8 cellular contexts compared by ENCODE assay signal in the genomic region with DNA sequence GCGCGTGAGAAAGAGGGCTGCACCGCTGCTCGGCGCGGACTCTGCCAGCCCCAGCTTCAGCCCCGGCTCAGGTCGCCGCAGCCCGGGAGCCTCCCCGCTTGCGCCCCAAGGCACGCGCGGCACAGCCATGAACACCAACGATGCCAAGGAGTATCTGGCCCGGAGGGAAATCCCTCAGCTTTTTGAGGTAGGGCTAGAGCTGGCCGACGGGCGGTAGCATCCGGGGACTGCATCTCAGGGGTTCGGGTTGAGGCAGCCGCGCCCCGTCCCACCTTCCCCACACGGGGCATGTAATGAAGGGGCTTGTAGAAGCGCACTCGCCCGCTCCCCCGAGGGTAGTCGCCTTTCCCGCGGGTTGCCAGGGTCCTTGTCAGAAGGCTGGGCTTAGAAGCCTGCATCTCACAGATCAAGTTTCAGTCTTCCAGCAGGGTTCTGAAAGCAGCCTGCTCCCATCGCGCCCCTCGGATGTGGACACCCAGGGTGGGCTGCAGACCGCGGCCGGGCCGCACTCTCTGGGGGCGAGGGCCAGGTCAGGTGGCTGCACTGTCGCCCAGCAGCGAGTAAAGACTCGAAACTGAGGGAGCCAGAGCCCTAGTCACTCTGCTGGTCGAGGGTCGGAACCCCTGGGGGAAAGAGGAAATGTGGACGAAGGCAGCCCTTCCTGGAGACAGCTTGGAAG. TPM values are rescaled to one million over a fixed set of nuclear protein-coding genes. Genes with fewer than 3 reads are reported as not detected.
DNase-seq lines count a peak whose midpoint lies in the region; ATAC-seq and TF ChIP-seq lines count a peak whose summit lies in the region.

No MANE protein-coding gene starts in this region.

- peak overlapping the region; percentile 33 for H3K27ac ChIP-seq in CD8-positive, alpha-beta T cell (ENCODE audit: low read depth, low read length)

- no peaks in the 10 kb centered on the region for H3K36me3 Mint-ChIP-seq in CD8-positive, alpha-beta T cell

- H3K4me1 Mint-ChIP-seq in CD8-positive, alpha-beta T cell (ENCODE audit: low read depth), result peaks cover 41% of the 10 kb centered on the region

- intact Hi-C loops in CD8-positive, alpha-beta T cell (cut with DNase I, micrococcal nuclease), result loop anchor here in 1 of 2 experiments (1.0 to 5.0 kb wide), 5 partner anchors 35 to 250 kb away; partner anchors contain the start of gene PIGK
- intact Hi-C loops in Right ventricle myocardium superior (cut with DNase I) (no loop called here), posterior vena cava (cut with DNase I) (no loop called here)

- H3K4me3 ChIP-seq in CD8-positive, alpha-beta T cell (ENCODE audit: low read depth, low read length), result peak overlapping the region; percentile 75

- CTCF ChIA-PET in CD8-positive, alpha-beta T cell (lab: Charles Lee), result interaction anchor here (2.2 to 2.6 kb wide), 2 partner anchors 63 to 251 kb away, joined by 8 to 9 read pairs; partner anchors contain the start of gene PIGK

- TF ChIP-seq CTCF in CD8-positive, alpha-beta T cell (IDR thresholded peaks at IDR 0.05), result no peak

- no peak overlapping the region for H3K27ac Mint-ChIP-seq in CD8-positive, alpha-beta T cell

- H3K9me3 Mint-ChIP-seq in CD8-positive, alpha-beta T cell, result no peaks in the 10 kb centered on the region

- DNase-seq in CD8-positive, alpha-beta T cell, result peak in 6 of 7 experiments; percentile 11 to 71 (median 26)
- peak; percentile 21 for DNase-seq in NCI-H524 treated with DMSO at 0.1 percent for 48 hours (lab: John Stamatoyannopoulos, UW)
- peak; percentile 25 for DNase-seq in activated naive CD4-positive, alpha-beta T cell treated with Interleukin-2 at 50 U/mL for 16 hours
- peak; percentile 35 for DNase-seq in Right ventricle myocardium superior
- peak; percentile 77 for DNase-seq in posterior vena cava (ENCODE audit: low spot score)

- peaks cover 32% of the 10 kb centered on the region for H3K4me1 ChIP-seq in CD8-positive, alpha-beta T cell (ENCODE audit: insufficient read depth, low read length)

- POLR2A ChIA-PET in CD8-positive, alpha-beta T cell (lab: Charles Lee), result interaction anchor here (1.2 to 1.5 kb wide), 2 partner anchors 27 to 121 kb away, joined by 3 to 8 read pairs; no protein-coding TSS in a partner anchor

- H3K27me3 Mint-ChIP-seq in CD8-positive, alpha-beta T cell (ENCODE audit: low read depth), result peaks cover 6% of the 10 kb centered on the region

- peak; percentile 47 for ATAC-seq in CD8-positive, alpha-beta T cell
- ATAC-seq in GM21447 (IDR thresholded peaks at IDR 0.05; ENCODE audit: unreplicated experiment) (peak; percentile 41), Right ventricle myocardium superior (ENCODE audit: poor library complexity) (peak; percentile 58), GM18858 (IDR thresholded peaks at IDR 0.05; ENCODE audit: unreplicated experiment) (no peak), HG03097 (IDR thresholded peaks at IDR 0.05; ENCODE audit: low FRiP score, unreplicated experiment) (no peak)

- H3K9me3 ChIP-seq in CD8-positive, alpha-beta T cell (ENCODE audit: low read length), result no peaks in the 10 kb centered on the region

- H3K27me3 ChIP-seq in CD8-positive, alpha-beta T cell (ENCODE audit: insufficient read depth, low read length), result no peaks in the 10 kb centered on the region

- H3K4me3 Mint-ChIP-seq in CD8-positive, alpha-beta T cell, result peak overlapping the region; percentile 79

- no peaks in the 10 kb centered on the region for H3K36me3 ChIP-seq in CD8-positive, alpha-beta T cell (ENCODE audit: insufficient read depth, low read length)

RNA-seq across cellular contexts. Expression of gene AK5, which starts 0.5 kb away (rescaled TPM):
- total RNA-seq in CD8-positive, alpha-beta T cell, result 10 to 100 TPM; 14.2 to 17.9 TPM
- total RNA-seq in Right ventricle myocardium superior (0.38 TPM), posterior vena cava (1 to 10 TPM in 1 of 2 donors, under 1 TPM in 1; 0.93 to 3.5 TPM)

Comparison
In these comparisons a context has a peak if more than half of its experiments do, and no peak if none do; other contexts are left out.
1. ATAC-seq: peak in CD8-positive, alpha-beta T cell (single experiment), GM21447 (single experiment) and Right ventricle myocardium superior (single experiment); none in GM18858 (single experiment) and HG03097 (single experiment).
2. DNase-seq: peak in every context shown above with its lines; median percentile 77 in posterior vena cava; 35 in Right ventricle myocardium superior; 26 in CD8-positive, alpha-beta T cell; 25 in activated naive CD4-positive, alpha-beta T cell treated with Interleukin-2 at 50 U/mL for 16 hours; 21 in NCI-H524 treated with DMSO at 0.1 percent for 48 hours.